ENCODE assay signal across 1 cellular context in genomic region chr1:224503161-224504118, GRCh38.
TF ChIP-seq lines count a peak whose summit lies in the region.

No MANE protein-coding gene starts in this region.

TF ChIP-seq in K562, 482 proteins besides CTCF, POLR2A, EP300 and RAD21 (continued from another document and continues in another):
- TF ChIP-seq FOXA3 (CRISPR knock-in tag; conservative IDR thresholded peaks at IDR 0.05 in 1 of 2, IDR thresholded peaks at IDR 0.05 in 1 of 2) (peak; percentile 75 to 95), E2F1 (CRISPR knock-in tag; IDR thresholded peaks at IDR 0.05) (peak; percentile 74; the same call in 1 of the 2 replicates), ZNF76 (CRISPR knock-in tag; IDR thresholded peaks at IDR 0.05; ENCODE audit: borderline replicate concordance) (0 out of 2 replicates have a peak, but pooled peaks have one; percentile 57), ZNF277 (CRISPR knock-in tag; IDR thresholded peaks at IDR 0.05; ENCODE audit: borderline replicate concordance) (no peak), HNRNPL (IDR thresholded peaks at IDR 0.05; ENCODE audit: low read depth, low read length) (peak; percentile 78), NFATC3 (IDR thresholded peaks at IDR 0.05) (peak; percentile 32; the same call in 1 of the 2 replicates), E2F3 (CRISPR knock-in tag; IDR thresholded peaks at IDR 0.05) (peak; percentile 91), PYGO2 (tag; IDR thresholded peaks at IDR 0.05) (0 out of 2 replicates have a peak, but pooled peaks have one; percentile 37), CAMTA2 (CRISPR knock-in tag; conservative IDR thresholded peaks at IDR 0.05) (peak; percentile 77; the same call in 1 of the 2 replicates), GABPB2 (CRISPR knock-in tag; conservative IDR thresholded peaks at IDR 0.05) (no peak), ZNF140 (CRISPR knock-in tag; IDR thresholded peaks at IDR 0.05) (no peak), ZNF75A (CRISPR knock-in tag; IDR thresholded peaks at IDR 0.05) (0 out of 2 replicates have a peak, but pooled peaks have one; percentile 17), TGIF2 (CRISPR knock-in tag; IDR thresholded peaks at IDR 0.05) (no peak; the same call in 1 of the 2 replicates), ZNF263 (CRISPR knock-in tag; IDR thresholded peaks at IDR 0.05; ENCODE audit: borderline replicate concordance) (peak; percentile 96), CHD2 (IDR thresholded peaks at IDR 0.05; ENCODE audit: low read depth, low read length) (peak; percentile 14; the same call in 1 of the 2 replicates), LARP7 (IDR thresholded peaks at IDR 0.05) (0 out of 2 replicates have a peak, but pooled peaks have one; percentile 43), TSC22D4 (tag; IDR thresholded peaks at IDR 0.05) (no peak), ZBTB7A (IDR thresholded peaks at IDR 0.05; ENCODE audit: borderline replicate concordance, control insufficient read depth, low read depth, low read length) (peak; percentile 75; the same call in 1 of the 2 replicates), ZNF436 (CRISPR knock-in tag; IDR thresholded peaks at IDR 0.05) (no peak), FOXP4 (CRISPR knock-in tag; IDR thresholded peaks at IDR 0.05; ENCODE audit: borderline replicate concordance) (peak; percentile 76), CBFB (CRISPR knock-in tag; IDR thresholded peaks at IDR 0.05) (peak; percentile 99), SREBF1 (IDR thresholded peaks at IDR 0.05; ENCODE audit: borderline replicate concordance, low read depth, low read length) (no peak; the same call in 1 of the 2 replicates), ZNF766 (CRISPR knock-in tag; conservative IDR thresholded peaks at IDR 0.05) (peak; percentile 98), FOXK2 (conservative IDR thresholded peaks at IDR 0.05 in 1 of 2, IDR thresholded peaks at IDR 0.05 in 1 of 2; ENCODE audit: low read depth in 2 of 2) (peak; percentile 91 to 94), CBFA2T3 (IDR thresholded peaks at IDR 0.05) (peak; percentile 100), ARHGAP35 (IDR thresholded peaks at IDR 0.05; ENCODE audit: partially characterized antibody) (no peak), HMGN3 (IDR thresholded peaks at IDR 0.05; ENCODE audit: borderline replicate concordance, extremely low read depth, insufficient read length, low read depth, low read length) (peak; percentile 100), RCOR1 (IDR thresholded peaks at IDR 0.05; ENCODE audit: borderline replicate concordance in 1 of 2, low read depth in 2 of 2, low read length in 2 of 2) (peak; percentile 99), RHOXF2B (CRISPR knock-in tag; conservative IDR thresholded peaks at IDR 0.05) (no peak), CHCHD3 (CRISPR knock-in tag; IDR thresholded peaks at IDR 0.05) (0 out of 2 replicates have a peak, but pooled peaks have one; percentile 58), ZSCAN29 (IDR thresholded peaks at IDR 0.05) (peak; percentile 48; the same call in 1 of the 2 replicates), HDAC3 (IDR thresholded peaks at IDR 0.05; ENCODE audit: borderline replicate concordance, partially characterized antibody) (peak; percentile 98), ZNF696 (CRISPR knock-in tag; conservative IDR thresholded peaks at IDR 0.05) (no peak), PHF20 (IDR thresholded peaks at IDR 0.05; ENCODE audit: partially characterized antibody) (peak; percentile 47), HMG20B (CRISPR knock-in tag; IDR thresholded peaks at IDR 0.05) (no peak), NFXL1 (CRISPR knock-in tag; IDR thresholded peaks at IDR 0.05) (peak; percentile 72; the same call in 1 of the 2 replicates), ZNF778 (CRISPR knock-in tag; IDR thresholded peaks at IDR 0.05) (no peak), TAL1 (IDR thresholded peaks at IDR 0.05) (peak; percentile 99), SMARCE1 (IDR thresholded peaks at IDR 0.05) (peak; percentile 98), PHF21A (IDR thresholded peaks at IDR 0.05; ENCODE audit: borderline replicate concordance, low read depth) (no peak), OTX1 (CRISPR knock-in tag; IDR thresholded peaks at IDR 0.05) (peak; percentile 46), FOXJ3 (CRISPR knock-in tag; IDR thresholded peaks at IDR 0.05) (no peak), ZC3H11A (IDR thresholded peaks at IDR 0.05; ENCODE audit: low read depth, low read length) (0 out of 2 replicates have a peak, but pooled peaks have one; percentile 11), CHAMP1 (IDR thresholded peaks at IDR 0.05) (peak; percentile 79), CBX5 (IDR thresholded peaks at IDR 0.05; ENCODE audit: borderline replicate concordance, low read depth) (peak; percentile 55; the same call in 1 of the 2 replicates), BRD9 (IDR thresholded peaks at IDR 0.05; ENCODE audit: low read depth, partially characterized antibody) (no peak), ELF2 (CRISPR knock-in tag; IDR thresholded peaks at IDR 0.05) (peak; percentile 74; the same call in 1 of the 2 replicates), RBFOX2 (IDR thresholded peaks at IDR 0.05; ENCODE audit: low read depth, low read length) (peak; percentile 61), ZKSCAN8 (CRISPR knock-in tag; IDR thresholded peaks at IDR 0.05) (peak; percentile 96), BRD4 (IDR thresholded peaks at IDR 0.05) (0 out of 2 replicates have a peak, but pooled peaks have one; percentile 24), ZNF586 (CRISPR knock-in tag; conservative IDR thresholded peaks at IDR 0.05) (no peak)
- TF ChIP-seq, protein P1, sequence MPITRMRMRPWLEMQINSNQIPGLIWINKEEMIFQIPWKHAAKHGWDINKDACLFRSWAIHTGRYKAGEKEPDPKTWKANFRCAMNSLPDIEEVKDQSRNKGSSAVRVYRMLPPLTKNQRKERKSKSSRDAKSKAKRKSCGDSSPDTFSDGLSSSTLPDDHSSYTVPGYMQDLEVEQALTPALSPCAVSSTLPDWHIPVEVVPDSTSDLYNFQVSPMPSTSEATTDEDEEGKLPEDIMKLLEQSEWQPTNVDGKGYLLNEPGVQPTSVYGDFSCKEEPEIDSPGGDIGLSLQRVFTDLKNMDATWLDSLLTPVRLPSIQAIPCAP (CRISPR knock-in tag; IDR thresholded peaks at IDR 0.05; ENCODE audit: borderline replicate concordance) = no peak
- TF ChIP-seq, protein P2, sequence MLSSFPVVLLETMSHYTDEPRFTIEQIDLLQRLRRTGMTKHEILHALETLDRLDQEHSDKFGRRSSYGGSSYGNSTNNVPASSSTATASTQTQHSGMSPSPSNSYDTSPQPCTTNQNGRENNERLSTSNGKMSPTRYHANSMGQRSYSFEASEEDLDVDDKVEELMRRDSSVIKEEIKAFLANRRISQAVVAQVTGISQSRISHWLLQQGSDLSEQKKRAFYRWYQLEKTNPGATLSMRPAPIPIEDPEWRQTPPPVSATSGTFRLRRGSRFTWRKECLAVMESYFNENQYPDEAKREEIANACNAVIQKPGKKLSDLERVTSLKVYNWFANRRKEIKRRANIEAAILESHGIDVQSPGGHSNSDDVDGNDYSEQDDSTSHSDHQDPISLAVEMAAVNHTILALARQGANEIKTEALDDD (IDR thresholded peaks at IDR 0.05) = no peak; the same call in 1 of the 2 replicates
- TF ChIP-seq, protein P3, sequence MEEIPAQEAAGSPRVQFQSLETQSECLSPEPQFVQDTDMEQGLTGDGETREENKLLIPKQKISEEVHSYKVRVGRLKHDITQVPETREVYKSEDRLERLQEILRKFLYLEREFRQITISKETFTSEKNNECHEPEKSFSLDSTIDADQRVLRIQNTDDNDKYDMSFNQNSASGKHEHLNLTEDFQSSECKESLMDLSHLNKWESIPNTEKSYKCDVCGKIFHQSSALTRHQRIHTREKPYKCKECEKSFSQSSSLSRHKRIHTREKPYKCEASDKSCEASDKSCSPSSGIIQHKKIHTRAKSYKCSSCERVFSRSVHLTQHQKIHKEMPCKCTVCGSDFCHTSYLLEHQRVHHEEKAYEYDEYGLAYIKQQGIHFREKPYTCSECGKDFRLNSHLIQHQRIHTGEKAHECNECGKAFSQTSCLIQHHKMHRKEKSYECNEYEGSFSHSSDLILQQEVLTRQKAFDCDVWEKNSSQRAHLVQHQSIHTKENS (CRISPR knock-in tag; IDR thresholded peaks at IDR 0.05) = no peak
- TF ChIP-seq, protein P4, sequence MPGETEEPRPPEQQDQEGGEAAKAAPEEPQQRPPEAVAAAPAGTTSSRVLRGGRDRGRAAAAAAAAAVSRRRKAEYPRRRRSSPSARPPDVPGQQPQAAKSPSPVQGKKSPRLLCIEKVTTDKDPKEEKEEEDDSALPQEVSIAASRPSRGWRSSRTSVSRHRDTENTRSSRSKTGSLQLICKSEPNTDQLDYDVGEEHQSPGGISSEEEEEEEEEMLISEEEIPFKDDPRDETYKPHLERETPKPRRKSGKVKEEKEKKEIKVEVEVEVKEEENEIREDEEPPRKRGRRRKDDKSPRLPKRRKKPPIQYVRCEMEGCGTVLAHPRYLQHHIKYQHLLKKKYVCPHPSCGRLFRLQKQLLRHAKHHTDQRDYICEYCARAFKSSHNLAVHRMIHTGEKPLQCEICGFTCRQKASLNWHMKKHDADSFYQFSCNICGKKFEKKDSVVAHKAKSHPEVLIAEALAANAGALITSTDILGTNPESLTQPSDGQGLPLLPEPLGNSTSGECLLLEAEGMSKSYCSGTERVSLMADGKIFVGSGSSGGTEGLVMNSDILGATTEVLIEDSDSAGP (CRISPR knock-in tag; IDR thresholded peaks at IDR 0.05) = no peak
- TF ChIP-seq, protein P5, sequence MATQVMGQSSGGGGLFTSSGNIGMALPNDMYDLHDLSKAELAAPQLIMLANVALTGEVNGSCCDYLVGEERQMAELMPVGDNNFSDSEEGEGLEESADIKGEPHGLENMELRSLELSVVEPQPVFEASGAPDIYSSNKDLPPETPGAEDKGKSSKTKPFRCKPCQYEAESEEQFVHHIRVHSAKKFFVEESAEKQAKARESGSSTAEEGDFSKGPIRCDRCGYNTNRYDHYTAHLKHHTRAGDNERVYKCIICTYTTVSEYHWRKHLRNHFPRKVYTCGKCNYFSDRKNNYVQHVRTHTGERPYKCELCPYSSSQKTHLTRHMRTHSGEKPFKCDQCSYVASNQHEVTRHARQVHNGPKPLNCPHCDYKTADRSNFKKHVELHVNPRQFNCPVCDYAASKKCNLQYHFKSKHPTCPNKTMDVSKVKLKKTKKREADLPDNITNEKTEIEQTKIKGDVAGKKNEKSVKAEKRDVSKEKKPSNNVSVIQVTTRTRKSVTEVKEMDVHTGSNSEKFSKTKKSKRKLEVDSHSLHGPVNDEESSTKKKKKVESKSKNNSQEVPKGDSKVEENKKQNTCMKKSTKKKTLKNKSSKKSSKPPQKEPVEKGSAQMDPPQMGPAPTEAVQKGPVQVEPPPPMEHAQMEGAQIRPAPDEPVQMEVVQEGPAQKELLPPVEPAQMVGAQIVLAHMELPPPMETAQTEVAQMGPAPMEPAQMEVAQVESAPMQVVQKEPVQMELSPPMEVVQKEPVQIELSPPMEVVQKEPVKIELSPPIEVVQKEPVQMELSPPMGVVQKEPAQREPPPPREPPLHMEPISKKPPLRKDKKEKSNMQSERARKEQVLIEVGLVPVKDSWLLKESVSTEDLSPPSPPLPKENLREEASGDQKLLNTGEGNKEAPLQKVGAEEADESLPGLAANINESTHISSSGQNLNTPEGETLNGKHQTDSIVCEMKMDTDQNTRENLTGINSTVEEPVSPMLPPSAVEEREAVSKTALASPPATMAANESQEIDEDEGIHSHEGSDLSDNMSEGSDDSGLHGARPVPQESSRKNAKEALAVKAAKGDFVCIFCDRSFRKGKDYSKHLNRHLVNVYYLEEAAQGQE (CRISPR knock-in tag; IDR thresholded peaks at IDR 0.05; ENCODE audit: low read depth) = 0 out of 2 replicates have a peak, but pooled peaks have one; percentile 54
